1 cellular context compared by ENCODE assay signal in genomic region chr6:33317418-33317667, GRCh38.
TF ChIP-seq lines count a peak whose summit lies in the region.

No MANE protein-coding gene starts in this region.

TF ChIP-seq in IMR-90, 13 proteins besides CTCF, POLR2A, EP300 and RAD21 (continued from another document):
- TF ChIP-seq, protein P1, sequence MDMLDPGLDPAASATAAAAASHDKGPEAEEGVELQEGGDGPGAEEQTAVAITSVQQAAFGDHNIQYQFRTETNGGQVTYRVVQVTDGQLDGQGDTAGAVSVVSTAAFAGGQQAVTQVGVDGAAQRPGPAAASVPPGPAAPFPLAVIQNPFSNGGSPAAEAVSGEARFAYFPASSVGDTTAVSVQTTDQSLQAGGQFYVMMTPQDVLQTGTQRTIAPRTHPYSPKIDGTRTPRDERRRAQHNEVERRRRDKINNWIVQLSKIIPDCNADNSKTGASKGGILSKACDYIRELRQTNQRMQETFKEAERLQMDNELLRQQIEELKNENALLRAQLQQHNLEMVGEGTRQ (IDR thresholded peaks at IDR 0.05; ENCODE audit: low read depth, low read length), result no peak
- no peak for TF ChIP-seq CHD1 (IDR thresholded peaks at IDR 0.05; ENCODE audit: low read depth, low read length)
- TF ChIP-seq FOS (IDR thresholded peaks at IDR 0.05; ENCODE audit: low read depth, low read length), result no peak
- no peak for TF ChIP-seq RFX5 (IDR thresholded peaks at IDR 0.05; ENCODE audit: low read depth, low read length)
- no peak for TF ChIP-seq NFE2L2 (IDR thresholded peaks at IDR 0.05; ENCODE audit: low read depth, low read length)
- no peak for TF ChIP-seq MAFK (IDR thresholded peaks at IDR 0.05; ENCODE audit: low read depth, low read length)
TF ChIP-seq in IMR-90: peak in this region for 0.
